In the genomic region with DNA sequence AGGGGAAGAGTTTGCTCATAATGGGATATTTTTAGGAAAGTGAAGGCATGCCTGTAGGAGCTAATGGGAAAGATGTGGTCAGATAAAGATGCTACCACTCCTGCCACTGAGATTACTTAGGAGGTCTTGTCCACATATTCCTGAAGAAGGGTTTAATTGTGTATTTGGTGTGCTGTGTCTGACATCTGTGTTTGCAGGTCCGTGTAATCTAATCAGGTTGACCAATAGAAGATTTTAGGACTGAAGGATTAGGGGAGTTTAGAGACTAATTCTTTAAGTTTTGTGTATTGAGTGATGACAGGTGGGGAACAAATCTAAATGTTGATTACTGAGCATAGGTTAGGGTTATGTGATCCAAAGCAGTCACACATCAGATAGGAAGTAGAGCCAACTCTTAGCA, we compare ENCODE assay signal across 23 cellular contexts.
"Had no signal": no experiment of that assay in that cellular context is flagged by ENCODE, and none has a peak within 500 bp of the region (broad histone marks: within the 10 kb centered on the region; RNA-seq: fewer than 3 reads in every experiment).

No MANE protein-coding gene starts in this region.

- H3K4me1 ChIP-seq: colonic mucosa, foreskin keratinocyte, prostate gland, SJCRH30, testis had no signal

- H3K27ac ChIP-seq: colonic mucosa, foreskin keratinocyte, lower lobe of right lung, prostate gland, right atrium auricular region, SJCRH30, testis, WERI-Rb-1 had no signal

- H3K4me3 ChIP-seq: colonic mucosa, lower lobe of right lung, prostate gland, right atrium auricular region, SJCRH30, testis had no signal

- H3K27me3 ChIP-seq: colonic mucosa, foreskin keratinocyte, right atrium auricular region, SJCRH30, testis had no signal

- H3K9me3 ChIP-seq: colonic mucosa, lower lobe of right lung, prostate gland, right atrium auricular region, SJCRH30, testis had no signal

- H3K36me3 ChIP-seq: colonic mucosa had no signal

- H3K27me3 Mint-ChIP-seq: activated CD4-positive, alpha-beta memory T cell treated with anti-CD3 and anti-CD28 coated beads, Interleukin-2, amount 10 ng/mL, durations not matched to agents 7 days and 5 days; activated CD4-positive, alpha-beta T cell treated with anti-CD3 and anti-CD28 coated beads for 36 hours; central memory CD8-positive, alpha-beta T cell; type B pancreatic cell had no signal

- H3K27ac Mint-ChIP-seq: activated CD4-positive, alpha-beta memory T cell treated with anti-CD3 and anti-CD28 coated beads, Interleukin-2, amount 10 ng/mL, durations not matched to agents 7 days and 5 days; type B pancreatic cell had no signal

- ATAC-seq: activated CD4-positive, alpha-beta T cell treated with anti-CD3 and anti-CD28 coated beads for 36 hours; foreskin keratinocyte; left colon; lower lobe of right lung had no signal

- DNase-seq: activated CD4-positive, alpha-beta memory T cell treated with anti-CD3 and anti-CD28 coated beads, Interleukin-2, amount 10 ng/mL, durations not matched to agents 7 days and 5 days; activated CD4-positive, alpha-beta T cell treated with anti-CD3 and anti-CD28 coated beads for 36 hours; activated gamma-delta T cell treated with Interleukin-2 at 50 U/mL for 16 hours; aorta; colonic mucosa; foreskin keratinocyte; glutamatergic neuron; hippocampal formation; islet precursor cell; left colon; lower lobe of right lung; midbrain; SJCRH30; stimulated activated CD4-positive, alpha-beta T cell treated with anti-CD3 and anti-CD28 coated beads, Interleukin-12 subunit alpha, Interleukin-12 subunit beta, amount 100 ng/mL, for 4 hours; stimulated activated CD4-positive, alpha-beta T cell treated with anti-CD3 and anti-CD28 coated beads, Interleukin-1b, Interleukin-23, amount 100 ng/mL, for 48 hours; stimulated activated CD8-positive, alpha-beta memory T cell treated with anti-CD3 and anti-CD28 coated beads, Interleukin-4, amount 100 ng/mL, for 48 hours; T-helper 2 cell; testis; WERI-Rb-1 had no signal

- H3K9me3 Mint-ChIP-seq: activated CD4-positive, alpha-beta memory T cell treated with anti-CD3 and anti-CD28 coated beads, Interleukin-2, amount 10 ng/mL, durations not matched to agents 7 days and 5 days; central memory CD8-positive, alpha-beta T cell; type B pancreatic cell had no signal

- H3K4me3 Mint-ChIP-seq: activated CD4-positive, alpha-beta memory T cell treated with anti-CD3 and anti-CD28 coated beads, Interleukin-2, amount 10 ng/mL, durations not matched to agents 7 days and 5 days; activated CD4-positive, alpha-beta T cell treated with anti-CD3 and anti-CD28 coated beads for 36 hours; central memory CD8-positive, alpha-beta T cell; type B pancreatic cell had no signal
